ENCODE assay signal across 1 cellular context in genomic region chr9:70540016-70540415, GRCh38.
TF ChIP-seq lines count a peak whose summit lies in the region.

No MANE protein-coding gene starts in this region.

TF ChIP-seq in IMR-90, 13 proteins besides CTCF, POLR2A, EP300 and RAD21 (continued from another document):
- TF ChIP-seq CHD1 (IDR thresholded peaks at IDR 0.05; ENCODE audit: low read depth, low read length) = no peak
- no peak for TF ChIP-seq MXI1 (IDR thresholded peaks at IDR 0.05; ENCODE audit: borderline replicate concordance, low read depth, low read length)
- TF ChIP-seq MAZ (IDR thresholded peaks at IDR 0.05; ENCODE audit: borderline replicate concordance, low read depth, low read length) = no peak
- no peak for TF ChIP-seq SMC3 (IDR thresholded peaks at IDR 0.05; ENCODE audit: low read depth, low read length)
